Comparison of ENCODE assay signal across 8 cellular contexts in genomic region chr11:67804435-67805255, GRCh38.
DNase-seq lines count a peak whose midpoint lies in the region; ATAC-seq and TF ChIP-seq lines count a peak whose summit lies in the region.
"Not testable (repeated sequence)": the region's sequence is repeated elsewhere in the genome, so short reads cannot be mapped to it uniquely, and the experiment has no call there.

No MANE protein-coding gene starts in this region.

- H3K27me3 Mint-ChIP-seq in activated T-cell treated with anti-CD3 and anti-CD28 coated beads, Interleukin-2, amount 50 U/mL, for 72 hours (ENCODE audit: low read depth); endodermal cell (ENCODE audit: insufficient read depth): not testable (repeated sequence)

- POLR2A ChIA-PET in OCI-LY7 (lab: Charles Lee), result interaction anchor here (0.6 kb wide), 1 partner anchor 296 kb away, joined by 3 read pairs; the partner anchor contains the start of gene CDK2AP2

- peak overlapping the region; percentile 82 to 84 for H3K4me3 Mint-ChIP-seq in activated T-cell treated with anti-CD3 and anti-CD28 coated beads, Interleukin-2, amount 50 U/mL, for 72 hours
- H3K4me3 Mint-ChIP-seq in endodermal cell, result peak overlapping the region; percentile 77

- not testable (repeated sequence) for H3K27me3 ChIP-seq in endodermal cell (ENCODE audit: control insufficient read depth, insufficient read depth, low read length, poor library complexity, severe bottlenecking)

- H3K27ac ChIP-seq in OCI-LY7 (ENCODE audit: low read depth, low read length, poor library complexity, severe bottlenecking) (peak overlapping the region; percentile 59), endodermal cell (ENCODE audit: low read depth, low read length) (peak overlapping the region; percentile 57)

- peak overlapping the region; percentile 49 for H3K9ac ChIP-seq in endodermal cell (ENCODE audit: extremely low read depth, low read length, poor library complexity, severe bottlenecking)

- ATAC-seq in GM18505 (IDR thresholded peaks at IDR 0.05; ENCODE audit: unreplicated experiment) (peak; percentile 3), HG03571 (IDR thresholded peaks at IDR 0.05; ENCODE audit: unreplicated experiment) (peak; percentile 16)
- ATAC-seq in activated T-cell treated with anti-CD3 and anti-CD28 coated beads, Interleukin-2, amount 50 U/mL, for 72 hours (replicated peaks in 1 of 2), result not testable (repeated sequence)

- peak overlapping the region; percentile 79 for H3K4me2 ChIP-seq in OCI-LY7 (ENCODE audit: low read length)

- H3K36me3 ChIP-seq in OCI-LY7 (ENCODE audit: insufficient read depth, low read length); endodermal cell (ENCODE audit: control insufficient read depth, insufficient read depth, low read length): not testable (repeated sequence)

- BruUV-seq in OCI-LY7 (replicated peaks; lab: Mats Ljungman, UMichigan), result TSS peak; percentile 70

- H3K36me3 Mint-ChIP-seq in activated T-cell treated with anti-CD3 and anti-CD28 coated beads, Interleukin-2, amount 50 U/mL, for 72 hours (ENCODE audit: insufficient read depth in 2 of 2); endodermal cell (ENCODE audit: low read depth): not testable (repeated sequence)

- H2AFZ ChIP-seq in OCI-LY7 (ENCODE audit: low read length), result peak overlapping the region; percentile 81

- intact Hi-C loops in OCI-LY7 (cut with micrococcal nuclease; ENCODE audit: unreplicated experiment), result loop anchor here (5.0 kb wide), 2 partner anchors 157 to 227 kb away; no protein-coding TSS in a partner anchor

- H3K4me3 ChIP-seq in OCI-LY7 (ENCODE audit: low read depth, low read length, poor library complexity, severe bottlenecking), result peak overlapping the region; percentile 95
- H3K4me3 ChIP-seq in endodermal cell (ENCODE audit: low read length), result peak overlapping the region; percentile 78

- WGBS in endodermal cell (ENCODE audit: insufficient coverage in 1 of 2, insufficient read length in 1 of 2), 2 experiments, result 4 to 11% methylated on average over 9 to 43 of the region's 47 CpGs

- CTCF ChIA-PET in OCI-LY7 (lab: Charles Lee; ENCODE audit: unreplicated experiment), result not testable (repeated sequence)

- not testable (repeated sequence) for H4K20me1 ChIP-seq in OCI-LY7 (ENCODE audit: insufficient read depth, low read length)

- not testable (repeated sequence) for H3K9me3 Mint-ChIP-seq in activated T-cell treated with anti-CD3 and anti-CD28 coated beads, Interleukin-2, amount 50 U/mL, for 72 hours; endodermal cell

- H3K4me1 ChIP-seq in OCI-LY7 (ENCODE audit: insufficient read depth, low read length, poor library complexity, severe bottlenecking), result peaks cover 14% of the 10 kb centered on the region
- not testable (repeated sequence) for H3K4me1 ChIP-seq in endodermal cell (ENCODE audit: control insufficient read depth, insufficient read depth, low read length)

- TF ChIP-seq POLR2A in GM18505 (IDR thresholded peaks at IDR 0.05; ENCODE audit: borderline replicate concordance, extremely low read depth, insufficient read depth, insufficient read length), result peak; percentile 53

- H3K27ac Mint-ChIP-seq in activated T-cell treated with anti-CD3 and anti-CD28 coated beads, Interleukin-2, amount 50 U/mL, for 72 hours, result peak overlapping the region; percentile 73
- H3K27ac Mint-ChIP-seq in endodermal cell, result peak overlapping the region; percentile 88

- H3K9me2 ChIP-seq in OCI-LY7 (ENCODE audit: insufficient read depth, low read length), result not testable (repeated sequence)

- not testable (repeated sequence) for H3K9me3 ChIP-seq in OCI-LY7 (ENCODE audit: low read length); endodermal cell (ENCODE audit: control insufficient read depth, low read length)

- DNase-seq in A172 (ENCODE audit: low spot score) (peak; percentile 28), OCI-LY7 (ENCODE audit: low spot score) (peak; percentile 41), kidney tubule cell (ENCODE audit: low spot score) (peak; percentile 35), renal cortical epithelial cell (ENCODE audit: low read depth) (peak; percentile 7)
- DNase-seq in activated T-cell treated with anti-CD3 and anti-CD28 coated beads, Interleukin-2, amount 50 U/mL, for 72 hours, result peak in 1 of 2 donors; percentile 6
- DNase-seq in endodermal cell, result not testable (repeated sequence)

- TF ChIP-seq CTCF in OCI-LY7 (conservative IDR thresholded peaks at IDR 0.05; ENCODE audit: low read length), result not testable (repeated sequence)
- peak; percentile 27 for TF ChIP-seq CTCF in endodermal cell (conservative IDR thresholded peaks at IDR 0.05)

- not testable (repeated sequence) for H3K79me2 ChIP-seq in OCI-LY7 (ENCODE audit: insufficient read depth, low read depth, low read length)

- peaks cover 32% of the 10 kb centered on the region for H3K4me1 Mint-ChIP-seq in activated T-cell treated with anti-CD3 and anti-CD28 coated beads, Interleukin-2, amount 50 U/mL, for 72 hours (ENCODE audit: low read depth)
- H3K4me1 Mint-ChIP-seq in endodermal cell, result peaks cover 31% of the 10 kb centered on the region
